ENCODE assay signal across 8 cellular contexts in the genomic region with DNA sequence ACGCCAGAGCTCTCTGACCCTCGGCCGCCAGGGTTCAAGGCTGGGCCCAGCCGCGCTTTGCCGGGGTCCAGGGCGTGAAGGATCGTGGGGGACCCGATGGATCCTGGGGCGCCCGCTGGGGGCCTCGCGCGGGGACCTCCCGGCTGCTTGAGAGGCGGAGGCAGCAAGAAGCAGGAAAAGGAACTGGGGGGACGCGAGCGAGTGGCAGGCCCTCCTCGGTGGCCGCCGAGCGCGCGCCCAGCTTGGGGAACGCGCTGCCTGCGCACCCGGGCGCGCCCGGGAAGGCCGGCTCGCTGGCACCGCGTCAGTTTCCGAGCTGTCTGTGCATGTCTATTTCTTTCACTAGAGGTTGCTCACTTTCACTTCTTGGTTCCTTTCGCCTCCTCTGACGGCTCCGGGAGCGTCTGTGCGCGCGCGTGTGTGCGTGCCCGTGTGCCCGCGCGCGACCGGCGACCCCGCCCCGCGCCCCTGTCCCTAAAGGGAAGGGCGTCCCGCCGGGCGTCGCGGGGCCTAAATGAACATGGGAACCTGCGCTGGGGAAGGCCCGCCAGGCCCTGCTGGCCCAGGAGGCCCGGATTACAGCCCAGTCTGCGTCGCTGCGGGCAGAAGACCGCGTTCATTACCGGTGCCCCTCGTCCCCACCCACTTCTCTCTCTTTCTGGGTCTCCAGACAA.
DNase-seq lines count a peak whose midpoint lies in the region; ATAC-seq and TF ChIP-seq lines count a peak whose summit lies in the region.

No MANE protein-coding gene starts in this region.

- H3K27ac Mint-ChIP-seq in T-helper 1 cell treated with Interleukin-12 subunit alpha and Interleukin-12 subunit beta and Interleukin-4 antibody, amounts not matched to agents 30 μg/mL and 1 μg/mL, for 36 hours: peak overlapping the region; percentile 26

- H3K27me3 ChIP-seq in right atrium auricular region: no peaks in the 10 kb centered on the region

- peaks cover 8% of the 10 kb centered on the region for H3K27me3 Mint-ChIP-seq in T-helper 1 cell treated with Interleukin-12 subunit alpha and Interleukin-12 subunit beta and Interleukin-4 antibody, amounts not matched to agents 30 μg/mL and 1 μg/mL, for 36 hours (ENCODE audit: low read depth)

- DNase-seq in 8988T (peak; percentile 71), HuH-7 (ENCODE audit: low spot score) (peak; percentile 79), amniotic stem cell (lab: John Stamatoyannopoulos, UW) (peak; percentile 16), right atrium auricular region (ENCODE audit: low spot score) (peak; percentile 89), putamen (ENCODE audit: low spot score) (peak; percentile 68), ureter (ENCODE audit: low spot score) (peak; percentile 90)

- peak overlapping the region; percentile 49 to 58 for H3K4me3 ChIP-seq in right atrium auricular region

- peak overlapping the region; percentile 90 to 91 for H3K27ac ChIP-seq in right atrium auricular region

- H3K4me3 Mint-ChIP-seq in T-helper 1 cell treated with Interleukin-12 subunit alpha and Interleukin-12 subunit beta and Interleukin-4 antibody, amounts not matched to agents 30 μg/mL and 1 μg/mL, for 36 hours: peak overlapping the region; percentile 63

- ATAC-seq in GM18517 (IDR thresholded peaks at IDR 0.05; ENCODE audit: unreplicated experiment): peak; percentile 71

- TF ChIP-seq CTCF in right atrium auricular region (IDR thresholded peaks at IDR 0.05): peak; percentile 12 to 49

- no peaks in the 10 kb centered on the region for H3K36me3 ChIP-seq in right atrium auricular region

- no peaks in the 10 kb centered on the region for H3K9me3 Mint-ChIP-seq in T-helper 1 cell treated with Interleukin-12 subunit alpha and Interleukin-12 subunit beta and Interleukin-4 antibody, amounts not matched to agents 30 μg/mL and 1 μg/mL, for 36 hours

- H3K36me3 Mint-ChIP-seq in T-helper 1 cell treated with Interleukin-12 subunit alpha and Interleukin-12 subunit beta and Interleukin-4 antibody, amounts not matched to agents 30 μg/mL and 1 μg/mL, for 36 hours (ENCODE audit: low read depth): no peaks in the 10 kb centered on the region

- H3K9me3 ChIP-seq in right atrium auricular region: no peaks in the 10 kb centered on the region

- peaks cover 2 to 19% of the 10 kb centered on the region in 2 donors for H3K4me1 ChIP-seq in right atrium auricular region

- H3K4me1 Mint-ChIP-seq in T-helper 1 cell treated with Interleukin-12 subunit alpha and Interleukin-12 subunit beta and Interleukin-4 antibody, amounts not matched to agents 30 μg/mL and 1 μg/mL, for 36 hours (ENCODE audit: low read depth): no peaks in the 10 kb centered on the region

Comparison
In these comparisons a context has a peak if more than half of its experiments do, and no peak if none do; other contexts are left out.
1. Peak in every context shown above with its lines: DNase-seq, ATAC-seq, H3K4me3 ChIP-seq and H3K27ac ChIP-seq.
2. DNase-seq: peak in every context shown above with its lines; median percentile 90 in ureter; 89 in right atrium auricular region; 79 in HuH-7; 71 in 8988T; 68 in putamen; 16 in amniotic stem cell.